ENCODE assay signal across 19 cellular contexts in the genomic region with DNA sequence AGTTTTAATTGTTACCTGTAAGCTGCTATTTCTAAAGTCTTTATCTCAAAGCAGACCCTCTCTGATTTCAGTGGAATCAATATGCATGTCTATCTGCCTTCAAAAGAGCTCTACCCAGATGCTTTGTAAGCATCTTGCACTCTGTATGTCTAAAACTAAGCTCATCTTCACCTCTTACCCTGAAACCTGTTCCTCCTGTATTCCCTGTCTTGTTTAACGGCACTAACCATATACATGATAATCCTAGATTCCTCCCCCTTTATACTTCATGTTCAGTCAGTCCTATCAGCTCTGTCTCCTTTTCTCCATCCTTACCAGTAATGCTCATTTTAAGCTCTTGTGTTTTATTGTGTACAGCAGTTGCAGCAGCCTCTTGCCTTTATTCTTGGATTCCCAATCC.
"Had no signal": no experiment of that assay in that cellular context is flagged by ENCODE, and none has a peak within 500 bp of the region (broad histone marks: within the 10 kb centered on the region; RNA-seq: fewer than 3 reads in every experiment).

No MANE protein-coding gene starts in this region.

- ATAC-seq: left lobe of liver, mucosa of descending colon, T-cell had no signal

- H3K9me3 ChIP-seq: esophagus squamous epithelium, mucosa of descending colon, right atrium auricular region, SK-N-SH, thyroid gland, uterus had no signal

- H3K4me3 ChIP-seq: dorsolateral prefrontal cortex, esophagus squamous epithelium, hepatocyte, mucosa of descending colon, right atrium auricular region, thyroid gland, uterus had no signal

- H3K27ac Mint-ChIP-seq: nephron, progenitor cell of endocrine pancreas had no signal

- H3K27ac ChIP-seq: dorsolateral prefrontal cortex, esophagus squamous epithelium, hepatocyte, right atrium auricular region, thyroid gland, uterus had no signal

- H3K36me3 ChIP-seq: uterus had no signal

- DNase-seq: activated CD4-positive, alpha-beta T cell treated with anti-CD3 and anti-CD28 coated beads for 1 hour; activated CD4-positive, alpha-beta T cell treated with anti-CD3 and anti-CD28 coated beads, Interleukin-2, amount 50 U/mL, for 48 hours; activated naive CD4-positive, alpha-beta T cell treated with Interleukin-2 at 50 U/mL for 16 hours; amniotic stem cell; dorsolateral prefrontal cortex; esophagus squamous epithelium; mucosa of descending colon; nucleus accumbens; SK-N-SH; small intestine; T-cell; T1000; thyroid gland; uterus had no signal

- H3K4me3 Mint-ChIP-seq: nephron, T-cell had no signal

- H3K27me3 Mint-ChIP-seq: progenitor cell of endocrine pancreas, T-cell had no signal

- H3K9me3 Mint-ChIP-seq: nephron, T-cell had no signal

- H3K4me1 ChIP-seq: thyroid gland had no signal

- H3K27me3 ChIP-seq: dorsolateral prefrontal cortex, esophagus squamous epithelium, hepatocyte, right atrium auricular region, thyroid gland, uterus had no signal
